In the genomic region with DNA sequence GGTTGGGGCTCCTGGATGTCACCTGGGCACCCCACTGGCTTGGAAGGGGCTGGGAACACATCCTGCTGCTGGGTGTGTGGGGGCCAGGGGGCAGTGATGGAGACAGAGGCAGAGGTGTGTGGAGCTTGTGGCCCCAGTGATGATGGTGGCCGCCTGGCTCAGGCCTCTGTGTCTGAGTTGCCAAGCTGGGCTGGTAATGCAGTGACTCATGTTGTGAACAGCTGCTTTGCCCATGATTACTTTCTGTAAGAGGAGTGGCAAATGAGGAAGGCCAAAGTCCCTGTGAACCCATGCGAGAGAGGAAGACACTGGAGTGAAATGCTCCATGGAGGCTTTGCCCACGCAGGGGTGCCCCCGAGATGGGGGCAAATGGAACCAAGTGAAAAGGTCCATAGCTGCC, we compare ENCODE assay signal across 10 cellular contexts.
DNase-seq lines count a peak whose midpoint lies in the region; ATAC-seq and TF ChIP-seq lines count a peak whose summit lies in the region.
"Had no signal": no experiment of that assay in that cellular context is flagged by ENCODE, and none has a peak within 500 bp of the region (broad histone marks: within the 10 kb centered on the region; RNA-seq: fewer than 3 reads in every experiment).

No MANE protein-coding gene starts in this region.

- no peaks in the 10 kb centered on the region for H3K36me3 ChIP-seq in colonic mucosa
- H3K36me3 ChIP-seq in osteoblast (ENCODE audit: insufficient read depth, low read length) = no peaks in the 10 kb centered on the region
- no peaks in the 10 kb centered on the region for H3K36me3 ChIP-seq in endodermal cell (ENCODE audit: control insufficient read depth, insufficient read depth, low read length)

- H3K27ac Mint-ChIP-seq in endodermal cell = no peak overlapping the region
- no peak overlapping the region for H3K27ac Mint-ChIP-seq in activated CD8-positive, alpha-beta T cell treated with anti-CD3 and anti-CD28 coated beads, Interleukin-2, amount 10 ng/mL, durations not matched to agents 7 days and 5 days
- H3K27ac Mint-ChIP-seq: activated naive CD4-positive, alpha-beta T cell treated with anti-CD3 and anti-CD28 coated beads, Interleukin-2, amount 10 ng/mL, durations not matched to agents 7 days and 5 days; IgD-negative memory B cell had no signal

- H4K20me1 ChIP-seq in osteoblast (ENCODE audit: insufficient read depth, low read length) = no peaks in the 10 kb centered on the region

- CTCF ChIA-PET in activated CD8-positive, alpha-beta T cell treated with anti-CD3 and anti-CD28 coated beads, Interleukin-2, amount 10 ng/mL, durations not matched to agents 7 days and 5 days (lab: Charles Lee) = no interaction called here

- H3K4me2 ChIP-seq in osteoblast (ENCODE audit: insufficient read depth, low read length) = no peak overlapping the region

- H3K4me1 Mint-ChIP-seq in endodermal cell = peaks cover 20% of the 10 kb centered on the region
- no peaks in the 10 kb centered on the region for H3K4me1 Mint-ChIP-seq in activated CD8-positive, alpha-beta T cell treated with anti-CD3 and anti-CD28 coated beads, Interleukin-2, amount 10 ng/mL, durations not matched to agents 7 days and 5 days (ENCODE audit: low read depth)
- H3K4me1 Mint-ChIP-seq: activated naive CD4-positive, alpha-beta T cell treated with anti-CD3 and anti-CD28 coated beads, Interleukin-2, amount 10 ng/mL, durations not matched to agents 7 days and 5 days; IgD-negative memory B cell had no signal

- no peak overlapping the region for H3K9ac ChIP-seq in colonic mucosa (ENCODE audit: low read depth in 2 of 2, low read length in 2 of 2)
- H3K9ac ChIP-seq in endodermal cell (ENCODE audit: extremely low read depth, low read length, poor library complexity, severe bottlenecking) = no peak overlapping the region

- no peak overlapping the region for H3K4me3 Mint-ChIP-seq in endodermal cell
- no peak overlapping the region for H3K4me3 Mint-ChIP-seq in activated CD8-positive, alpha-beta T cell treated with anti-CD3 and anti-CD28 coated beads, Interleukin-2, amount 10 ng/mL, durations not matched to agents 7 days and 5 days
- H3K4me3 Mint-ChIP-seq: activated naive CD4-positive, alpha-beta T cell treated with anti-CD3 and anti-CD28 coated beads, Interleukin-2, amount 10 ng/mL, durations not matched to agents 7 days and 5 days; IgD-negative memory B cell had no signal

- H3K27ac ChIP-seq in colonic mucosa = peak overlapping the region; percentile 67
- H3K27ac ChIP-seq in osteoblast (ENCODE audit: low read depth, low read length) = no peak overlapping the region
- H3K27ac ChIP-seq in endodermal cell (ENCODE audit: low read depth, low read length) = no peak overlapping the region

- H3K79me2 ChIP-seq in osteoblast (ENCODE audit: insufficient read depth, low read length) = no peaks in the 10 kb centered on the region

- intact Hi-C loops in colonic mucosa (cut with DNase I) = no loop called here

- DNase-seq in GM03348 (ENCODE audit: low spot score) (peak; percentile 79), NCI-H510A (lab: John Stamatoyannopoulos, UW) (peak; percentile 63), colonic mucosa (peak; percentile 76), osteoblast (ENCODE audit: insufficient read length, low spot score, missing footprints) (peak; percentile 87), endodermal cell (no peak), NCI-H2227 treated with DMSO at 0.1 percent for 48 hours (lab: John Stamatoyannopoulos, UW) (no peak), Kasumi-1 (lab: John Stamatoyannopoulos, UW) (no peak)
- no peak for DNase-seq in activated CD8-positive, alpha-beta T cell treated with anti-CD3 and anti-CD28 coated beads, Interleukin-2, amount 10 ng/mL, durations not matched to agents 7 days and 5 days
- DNase-seq: activated naive CD4-positive, alpha-beta T cell treated with anti-CD3 and anti-CD28 coated beads, Interleukin-2, amount 10 ng/mL, durations not matched to agents 7 days and 5 days had no signal

- H3K9me3 ChIP-seq in colonic mucosa (no peaks in the 10 kb centered on the region), osteoblast (ENCODE audit: low read depth, low read length) (no peaks in the 10 kb centered on the region), endodermal cell (ENCODE audit: control insufficient read depth, low read length) (no peaks in the 10 kb centered on the region)

- H3K27me3 ChIP-seq in colonic mucosa = no peaks in the 10 kb centered on the region
- H3K27me3 ChIP-seq in osteoblast (ENCODE audit: insufficient read depth, low read length) = peaks cover 2% of the 10 kb centered on the region
- no peaks in the 10 kb centered on the region for H3K27me3 ChIP-seq in endodermal cell (ENCODE audit: control insufficient read depth, insufficient read depth, low read length, poor library complexity, severe bottlenecking)

- 88 to 100% methylated on average over 1 to 4 of the region's 4 CpGs for WGBS in endodermal cell (ENCODE audit: insufficient coverage in 1 of 2, insufficient read length in 1 of 2), 2 experiments

- peaks cover 3% of the 10 kb centered on the region for H3K4me1 ChIP-seq in colonic mucosa
- H3K4me1 ChIP-seq in osteoblast (ENCODE audit: insufficient read depth, low read length) = peaks cover 8% of the 10 kb centered on the region
- H3K4me1 ChIP-seq in endodermal cell (ENCODE audit: control insufficient read depth, insufficient read depth, low read length) = peaks cover 9% of the 10 kb centered on the region

- no peaks in the 10 kb centered on the region for H3K36me3 Mint-ChIP-seq in endodermal cell (ENCODE audit: low read depth)
- no peaks in the 10 kb centered on the region for H3K36me3 Mint-ChIP-seq in activated CD8-positive, alpha-beta T cell treated with anti-CD3 and anti-CD28 coated beads, Interleukin-2, amount 10 ng/mL, durations not matched to agents 7 days and 5 days (ENCODE audit: low read depth)
- H3K36me3 Mint-ChIP-seq: activated naive CD4-positive, alpha-beta T cell treated with anti-CD3 and anti-CD28 coated beads, Interleukin-2, amount 10 ng/mL, durations not matched to agents 7 days and 5 days; IgD-negative memory B cell had no signal

- no peaks in the 10 kb centered on the region for H3K9me3 Mint-ChIP-seq in endodermal cell
- no peaks in the 10 kb centered on the region for H3K9me3 Mint-ChIP-seq in activated CD8-positive, alpha-beta T cell treated with anti-CD3 and anti-CD28 coated beads, Interleukin-2, amount 10 ng/mL, durations not matched to agents 7 days and 5 days (ENCODE audit: insufficient read depth)
- H3K9me3 Mint-ChIP-seq: activated naive CD4-positive, alpha-beta T cell treated with anti-CD3 and anti-CD28 coated beads, Interleukin-2, amount 10 ng/mL, durations not matched to agents 7 days and 5 days had no signal

- TF ChIP-seq CTCF in colonic mucosa (IDR thresholded peaks at IDR 0.05) (no peak), osteoblast (IDR thresholded peaks at IDR 0.05; ENCODE audit: extremely low read depth, low read depth, low read length) (no peak), endodermal cell (conservative IDR thresholded peaks at IDR 0.05) (no peak)

- POLR2A ChIA-PET in activated CD8-positive, alpha-beta T cell treated with anti-CD3 and anti-CD28 coated beads, Interleukin-2, amount 10 ng/mL, durations not matched to agents 7 days and 5 days (lab: Charles Lee) = interaction anchor here (0.6 kb wide), 1 partner anchor 11 kb away, joined by 3 read pairs; no protein-coding TSS in a partner anchor

- ATAC-seq in activated CD8-positive, alpha-beta T cell treated with anti-CD3 and anti-CD28 coated beads, Interleukin-2, amount 10 ng/mL, durations not matched to agents 7 days and 5 days = no peak

- H3K27me3 Mint-ChIP-seq in endodermal cell (ENCODE audit: insufficient read depth) = no peaks in the 10 kb centered on the region
- no peaks in the 10 kb centered on the region for H3K27me3 Mint-ChIP-seq in activated CD8-positive, alpha-beta T cell treated with anti-CD3 and anti-CD28 coated beads, Interleukin-2, amount 10 ng/mL, durations not matched to agents 7 days and 5 days (ENCODE audit: low read depth)

- peak overlapping the region; percentile 69 for H2AFZ ChIP-seq in osteoblast (ENCODE audit: low read length)

- H3K4me3 ChIP-seq in colonic mucosa = no peak overlapping the region
- no peak overlapping the region for H3K4me3 ChIP-seq in osteoblast (ENCODE audit: insufficient read depth, low read length)
- H3K4me3 ChIP-seq in endodermal cell (ENCODE audit: low read length) = no peak overlapping the region

Comparison
In these comparisons a context has a peak if more than half of its experiments do, and no peak if none do; other contexts are left out.
1. DNase-seq: peak in GM03348 (single experiment), NCI-H510A (single experiment), colonic mucosa (single experiment) and osteoblast (single experiment); none in endodermal cell (single experiment), activated CD8-positive, alpha-beta T cell treated with anti-CD3 and anti-CD28 coated beads, Interleukin-2, amount 10 ng/mL, durations not matched to agents 7 days and 5 days (single experiment), NCI-H2227 treated with DMSO at 0.1 percent for 48 hours (single experiment) and Kasumi-1 (0 of 2).